Comparison of ENCODE assay signal across 9 cellular contexts in the genomic region with DNA sequence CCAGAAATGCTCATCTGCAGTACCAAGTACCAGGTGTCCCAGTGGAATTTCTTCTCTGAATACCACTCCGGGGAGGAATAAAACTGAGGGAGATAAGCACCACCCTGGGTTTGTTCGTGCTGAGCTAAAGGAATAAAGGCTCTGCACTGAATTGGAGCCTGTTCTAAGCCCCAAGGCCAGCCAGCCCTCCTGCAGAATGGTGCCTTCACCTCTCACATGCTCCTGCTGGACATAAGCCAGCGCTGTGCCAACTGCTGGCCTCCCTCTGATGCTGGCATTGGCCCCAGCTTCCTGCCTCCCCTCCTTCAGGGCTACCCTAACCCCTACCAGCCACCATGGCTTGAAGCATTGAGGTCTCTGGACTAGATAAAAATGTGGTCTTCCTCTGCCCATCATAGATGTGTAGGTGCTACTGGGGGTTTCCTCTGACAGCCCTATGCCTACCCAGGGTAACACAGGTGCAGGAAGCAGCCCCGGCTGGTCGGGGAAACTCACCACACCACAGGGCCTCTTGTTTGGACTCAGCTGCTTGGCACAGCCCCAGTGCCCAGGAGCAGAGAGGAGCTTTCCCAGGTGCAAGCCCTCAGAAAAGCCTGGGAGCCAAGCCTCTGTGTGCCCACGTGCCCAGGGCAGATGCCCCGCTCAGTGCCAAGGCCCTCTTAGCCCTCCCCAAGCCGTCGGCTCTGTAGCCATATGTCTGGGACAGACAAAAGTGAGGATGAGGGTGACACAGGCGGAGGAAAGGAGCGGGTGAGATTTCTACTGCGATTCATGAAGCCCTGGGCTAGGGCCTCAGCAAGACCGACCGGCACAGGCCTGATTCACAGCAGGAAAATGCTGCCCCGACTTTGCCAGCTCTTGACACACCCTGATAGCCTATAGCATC. TPM values are rescaled to one million over a fixed set of nuclear protein-coding genes. Genes with fewer than 3 reads are reported as not detected.
DNase-seq lines count a peak whose midpoint lies in the region; ATAC-seq and TF ChIP-seq lines count a peak whose summit lies in the region.
"Had no signal": no experiment of that assay in that cellular context is flagged by ENCODE, and none has a peak within 500 bp of the region (broad histone marks: within the 10 kb centered on the region; RNA-seq: fewer than 3 reads in every experiment).

No MANE protein-coding gene starts in this region.

- H4K20me1 ChIP-seq in neural progenitor cell (ENCODE audit: low read depth): no peaks in the 10 kb centered on the region

- no peak overlapping the region for H3K27ac ChIP-seq in CD8-positive, alpha-beta memory T cell (ENCODE audit: low read depth, low read length)
- no peak overlapping the region for H3K27ac ChIP-seq in neural progenitor cell

- H3K4me3 ChIP-seq in CD8-positive, alpha-beta memory T cell (ENCODE audit: low read length): peak overlapping the region; percentile 19
- no peak overlapping the region for H3K4me3 ChIP-seq in neural progenitor cell

- no peaks in the 10 kb centered on the region for H3K9me3 Mint-ChIP-seq in CD8-positive, alpha-beta memory T cell
- no peaks in the 10 kb centered on the region for H3K9me3 Mint-ChIP-seq in neural progenitor cell
- H3K9me3 Mint-ChIP-seq: stimulated activated naive CD8-positive, alpha-beta T cell treated with anti-CD3 and anti-CD28 coated beads, Interleukin-15, Interleukin-2, amounts not matched to agents 100 ng/mL and 50 ng/mL, for 24 hours had no signal

- no peak overlapping the region for H3K9ac ChIP-seq in neural progenitor cell

- no peaks in the 10 kb centered on the region for H3K79me2 ChIP-seq in neural progenitor cell (ENCODE audit: low read depth)

- H3K36me3 Mint-ChIP-seq in CD8-positive, alpha-beta memory T cell: peaks cover 0 to 6% (median 0%) of the 10 kb centered on the region in 3 donors
- H3K36me3 Mint-ChIP-seq in neural progenitor cell: no peaks in the 10 kb centered on the region

- peaks cover 54 to 67% (median 55%) of the 10 kb centered on the region in 3 donors for H3K4me1 Mint-ChIP-seq in CD8-positive, alpha-beta memory T cell
- H3K4me1 Mint-ChIP-seq in neural progenitor cell: peaks cover 74% of the 10 kb centered on the region

- H3K27me3 ChIP-seq in CD8-positive, alpha-beta memory T cell (ENCODE audit: insufficient read depth, low read length, poor library complexity, severe bottlenecking): no peaks in the 10 kb centered on the region
- peaks cover 29% of the 10 kb centered on the region for H3K27me3 ChIP-seq in neural progenitor cell

- peak overlapping the region; percentile 37 to 94 (median 81) for H3K4me3 Mint-ChIP-seq in CD8-positive, alpha-beta memory T cell
- H3K4me3 Mint-ChIP-seq in neural progenitor cell: peak overlapping the region; percentile 48

- TF ChIP-seq CTCF in neural progenitor cell (IDR thresholded peaks at IDR 0.05): no peak

- H2AFZ ChIP-seq in neural progenitor cell (replicated peaks): peak overlapping the region; percentile 18

- no peaks in the 10 kb centered on the region for H3K9me3 ChIP-seq in CD8-positive, alpha-beta memory T cell (ENCODE audit: low read length)
- no peaks in the 10 kb centered on the region for H3K9me3 ChIP-seq in neural progenitor cell (ENCODE audit: low read depth)

- peaks cover 46% of the 10 kb centered on the region for H3K4me1 ChIP-seq in CD8-positive, alpha-beta memory T cell (ENCODE audit: insufficient read depth, low read length)
- peaks cover 37% of the 10 kb centered on the region for H3K4me1 ChIP-seq in neural progenitor cell

- H3K27ac Mint-ChIP-seq in CD8-positive, alpha-beta memory T cell: peak overlapping the region in 7 of 8 donors; percentile 11 to 95 (median 75)
- no peak overlapping the region for H3K27ac Mint-ChIP-seq in neural progenitor cell

- peak overlapping the region; percentile 63 for H3K4me2 ChIP-seq in neural progenitor cell

- DNase-seq in CD8-positive, alpha-beta memory T cell: peak in 2 of 5 donors; percentile 38 to 48
- DNase-seq in NCI-H2029 treated with DMSO at 0.1 percent for 48 hours (lab: John Stamatoyannopoulos, UW) (peak; percentile 92), cerebellar cortex (ENCODE audit: low spot score) (peak; percentile 75), neural progenitor cell (ENCODE audit: low spot score) (no peak), medulla oblongata (ENCODE audit: extremely low spot score) (no peak)
- DNase-seq in stimulated activated CD4-positive, alpha-beta T cell treated with anti-CD3 and anti-CD28 coated beads, Interleukin-4, amount 100 ng/mL, for 24 hours: no peak
- DNase-seq in stimulated activated CD4-positive, alpha-beta T cell treated with anti-CD3 and anti-CD28 coated beads, Interleukin-15, amount 100 ng/mL, for 24 hours: no peak

- CTCF ChIA-PET in CD8-positive, alpha-beta memory T cell (lab: Charles Lee): interaction anchor here (0.8 to 3.0 kb wide), 6 partner anchors 9 to 107 kb away, joined by 3 to 18 read pairs (median 4); no protein-coding TSS in a partner anchor

- ATAC-seq in HG03175 (IDR thresholded peaks at IDR 0.05; ENCODE audit: unreplicated experiment): no peak

- peaks cover 36% of the 10 kb centered on the region for H3F3A ChIP-seq in neural progenitor cell (ENCODE audit: low read depth)

- H3K27me3 Mint-ChIP-seq in CD8-positive, alpha-beta memory T cell: no peaks in the 10 kb centered on the region
- peaks cover 35% of the 10 kb centered on the region for H3K27me3 Mint-ChIP-seq in neural progenitor cell (ENCODE audit: insufficient read depth, low read depth)

- POLR2A ChIA-PET in CD8-positive, alpha-beta memory T cell (lab: Charles Lee): no interaction called here

- H3K36me3 ChIP-seq in CD8-positive, alpha-beta memory T cell (ENCODE audit: insufficient read depth, low read length): no peaks in the 10 kb centered on the region
- no peaks in the 10 kb centered on the region for H3K36me3 ChIP-seq in neural progenitor cell

RNA-seq across cellular contexts. Expression of a gene that starts 34.1 kb away (rescaled TPM):
- total RNA-seq in CD8-positive, alpha-beta memory T cell: 10 to 100 TPM; 12.5 to 14.8 TPM
- polyA plus RNA-seq in CD8-positive, alpha-beta memory T cell: 4.9 TPM
- 65.9 and 68.1 TPM in 2 replicates for total RNA-seq in neural progenitor cell (ENCODE audit: low replicate concordance)

Comparison
In these comparisons a context has a peak if more than half of its experiments do, and no peak if none do; other contexts are left out.
1. DNase-seq: peak in NCI-H2029 treated with DMSO at 0.1 percent for 48 hours (single experiment) and cerebellar cortex (single experiment); none in neural progenitor cell (single experiment), stimulated activated CD4-positive, alpha-beta T cell treated with anti-CD3 and anti-CD28 coated beads, Interleukin-4, amount 100 ng/mL, for 24 hours (single experiment), stimulated activated CD4-positive, alpha-beta T cell treated with anti-CD3 and anti-CD28 coated beads, Interleukin-15, amount 100 ng/mL, for 24 hours (single experiment) and medulla oblongata (single experiment).